ENCODE assay signal across 24 cellular contexts in the genomic region with DNA sequence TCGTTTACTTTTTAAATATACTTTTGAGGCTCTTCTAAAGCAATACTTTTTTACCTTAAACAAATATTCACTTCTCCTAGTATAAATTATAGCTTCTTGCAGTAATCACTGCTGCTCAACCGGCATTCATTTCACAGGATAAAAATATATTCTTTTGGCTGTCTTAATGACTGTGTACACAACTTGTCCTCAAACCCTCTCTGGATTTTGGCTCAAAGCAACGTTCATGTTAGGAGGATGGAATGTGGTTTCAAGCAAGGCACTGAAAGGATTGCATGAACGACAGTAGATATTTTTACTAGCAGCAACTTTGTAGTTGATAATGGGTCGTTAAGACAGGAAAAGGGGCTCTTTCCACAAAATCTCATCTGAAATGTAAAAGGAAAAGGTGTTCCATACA.
DNase-seq lines count a peak whose midpoint lies in the region; ATAC-seq and TF ChIP-seq lines count a peak whose summit lies in the region.
"Had no signal": no experiment of that assay in that cellular context is flagged by ENCODE, and none has a peak within 500 bp of the region (broad histone marks: within the 10 kb centered on the region; RNA-seq: fewer than 3 reads in every experiment).

No MANE protein-coding gene starts in this region.

- peak; percentile 81 for ATAC-seq in Right ventricle myocardium superior (ENCODE audit: poor library complexity)
- ATAC-seq: PC-3 had no signal

- H3K36me3 ChIP-seq in right atrium auricular region (no peaks in the 10 kb centered on the region), esophagus squamous epithelium (no peaks in the 10 kb centered on the region), sigmoid colon (no peaks in the 10 kb centered on the region)
- H3K36me3 ChIP-seq: BE2C, SJSA1 had no signal

- no peaks in the 10 kb centered on the region for H3K27me3 ChIP-seq in right atrium auricular region
- no peaks in the 10 kb centered on the region for H3K27me3 ChIP-seq in esophagus squamous epithelium
- no peaks in the 10 kb centered on the region for H3K27me3 ChIP-seq in sigmoid colon
- H3K27me3 ChIP-seq: BE2C had no signal

- TF ChIP-seq POLR2A in esophagus squamous epithelium (IDR thresholded peaks at IDR 0.05) (no peak), sigmoid colon (IDR thresholded peaks at IDR 0.05) (no peak)

- peaks cover 6 to 19% of the 10 kb centered on the region in 2 donors for H3K9me3 ChIP-seq in right atrium auricular region
- H3K9me3 ChIP-seq in esophagus squamous epithelium = peaks cover 0 to 37% (median 21%) of the 10 kb centered on the region in 3 donors
- peaks cover 4 to 16% (median 10%) of the 10 kb centered on the region in 4 donors for H3K9me3 ChIP-seq in sigmoid colon

- no peaks in the 10 kb centered on the region for H3K4me1 ChIP-seq in right atrium auricular region
- peaks cover 0 to 24% (median 3%) of the 10 kb centered on the region in 3 donors for H3K4me1 ChIP-seq in esophagus squamous epithelium
- peaks cover 0 to 35% (median 27%) of the 10 kb centered on the region in 4 donors for H3K4me1 ChIP-seq in sigmoid colon
- H3K4me1 ChIP-seq: SJSA1 had no signal

- DNase-seq in Right ventricle myocardium superior (no peak), right atrium auricular region (ENCODE audit: low spot score) (no peak), esophagus squamous epithelium (lab: John Stamatoyannopoulos, UW) (no peak), sigmoid colon (no peak), NCI-H1105 (lab: John Stamatoyannopoulos, UW) (no peak), OCI-M1 (lab: John Stamatoyannopoulos, UW) (no peak), NCI-H2107 treated with DMSO at 0.1 percent for 48 hours (lab: John Stamatoyannopoulos, UW; ENCODE audit: unreplicated experiment) (no peak)
- DNase-seq: 8988T; ACHN; BE2C; Calu3; CD8-positive, alpha-beta memory T cell; DMS79 treated with DMSO at 0.1 percent for 48 hours; GF-D8; HCEC 1CT; NCI-H1048; NCI-H1417 treated with DMSO at 0.1 percent for 48 hours; NCI-H187 treated with DMSO at 0.1 percent for 48 hours; NCI-H446; NCI-H524 treated with DMSO at 0.1 percent for 48 hours; NCI-H774; PC-3 had no signal

- H3K4me3 ChIP-seq in right atrium auricular region (no peak overlapping the region), esophagus squamous epithelium (no peak overlapping the region), sigmoid colon (no peak overlapping the region)
- H3K4me3 ChIP-seq: SJSA1 had no signal

- intact Hi-C loops in Right ventricle myocardium superior (cut with DNase I) = no loop called here
- intact Hi-C loops in esophagus squamous epithelium (cut with DNase I) = no loop called here
- intact Hi-C loops in sigmoid colon (cut with DNase I) = loop anchor here (10.0 kb wide), 1 partner anchor 160 kb away; no protein-coding TSS in a partner anchor

- TF ChIP-seq EP300 in sigmoid colon (IDR thresholded peaks at IDR 0.05) = no peak

- H3K27ac ChIP-seq in right atrium auricular region (peak overlapping the region in 1 of 2 donors; percentile 41), esophagus squamous epithelium (peak overlapping the region in 3 of 4 donors; percentile 63 to 82 (median 70)), sigmoid colon (peak overlapping the region; percentile 45 to 78 (median 70))
- H3K27ac ChIP-seq: HL-60, SJSA1 had no signal

- 47 to 53% methylated on average over 5 of the region's 5 CpGs for WGBS in esophagus squamous epithelium, 2 donors
- WGBS in sigmoid colon, 2 donors = 62 to 64% methylated on average over 5 of the region's 5 CpGs

- TF ChIP-seq CTCF in right atrium auricular region (IDR thresholded peaks at IDR 0.05) (no peak), esophagus squamous epithelium (IDR thresholded peaks at IDR 0.05) (no peak), sigmoid colon (IDR thresholded peaks at IDR 0.05) (no peak)
